Comparison of ENCODE assay signal across 1 cellular context in genomic region chr10:20958764-20959163, GRCh38.
TF ChIP-seq lines count a peak whose summit lies in the region.

No MANE protein-coding gene starts in this region.

TF ChIP-seq in HEK293, 187 proteins besides CTCF, POLR2A, EP300 and RAD21 (continued from another document):
- TF ChIP-seq ZNF645 (tag by site-specific recombination; IDR thresholded peaks at IDR 0.05), result no peak
- no peak for TF ChIP-seq ZNF768 (tag by site-specific recombination; IDR thresholded peaks at IDR 0.05)
- TF ChIP-seq ZSCAN16 (tag by site-specific recombination; IDR thresholded peaks at IDR 0.05), result no peak
- no peak for TF ChIP-seq BCL11B (tag by site-specific recombination; IDR thresholded peaks at IDR 0.05; ENCODE audit: low read depth)
- TF ChIP-seq, protein P1, sequence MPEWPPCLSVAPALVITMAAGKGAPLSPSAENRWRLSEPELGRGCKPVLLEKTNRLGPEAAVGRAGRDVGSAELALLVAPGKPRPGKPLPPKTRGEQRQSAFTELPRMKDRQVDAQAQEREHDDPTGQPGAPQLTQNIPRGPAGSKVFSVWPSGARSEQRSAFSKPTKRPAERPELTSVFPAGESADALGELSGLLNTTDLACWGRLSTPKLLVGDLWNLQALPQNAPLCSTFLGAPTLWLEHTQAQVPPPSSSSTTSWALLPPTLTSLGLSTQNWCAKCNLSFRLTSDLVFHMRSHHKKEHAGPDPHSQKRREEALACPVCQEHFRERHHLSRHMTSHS (tag by site-specific recombination; IDR thresholded peaks at IDR 0.05), result no peak
- TF ChIP-seq, protein P2, sequence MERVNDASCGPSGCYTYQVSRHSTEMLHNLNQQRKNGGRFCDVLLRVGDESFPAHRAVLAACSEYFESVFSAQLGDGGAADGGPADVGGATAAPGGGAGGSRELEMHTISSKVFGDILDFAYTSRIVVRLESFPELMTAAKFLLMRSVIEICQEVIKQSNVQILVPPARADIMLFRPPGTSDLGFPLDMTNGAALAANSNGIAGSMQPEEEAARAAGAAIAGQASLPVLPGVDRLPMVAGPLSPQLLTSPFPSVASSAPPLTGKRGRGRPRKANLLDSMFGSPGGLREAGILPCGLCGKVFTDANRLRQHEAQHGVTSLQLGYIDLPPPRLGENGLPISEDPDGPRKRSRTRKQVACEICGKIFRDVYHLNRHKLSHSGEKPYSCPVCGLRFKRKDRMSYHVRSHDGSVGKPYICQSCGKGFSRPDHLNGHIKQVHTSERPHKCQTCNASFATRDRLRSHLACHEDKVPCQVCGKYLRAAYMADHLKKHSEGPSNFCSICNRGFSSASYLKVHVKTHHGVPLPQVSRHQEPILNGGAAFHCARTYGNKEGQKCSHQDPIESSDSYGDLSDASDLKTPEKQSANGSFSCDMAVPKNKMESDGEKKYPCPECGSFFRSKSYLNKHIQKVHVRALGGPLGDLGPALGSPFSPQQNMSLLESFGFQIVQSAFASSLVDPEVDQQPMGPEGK (tag by site-specific recombination; IDR thresholded peaks at IDR 0.05), result no peak
- TF ChIP-seq ZNF423 (tag by site-specific recombination; IDR thresholded peaks at IDR 0.05), result no peak
- no peak for TF ChIP-seq ZNF311 (tag by site-specific recombination; IDR thresholded peaks at IDR 0.05; ENCODE audit: borderline replicate concordance)
- no peak for TF ChIP-seq ZFP41 (tag by site-specific recombination; IDR thresholded peaks at IDR 0.05; ENCODE audit: borderline replicate concordance)
- TF ChIP-seq ZNF596 (tag by site-specific recombination; IDR thresholded peaks at IDR 0.05), result no peak
- peak; percentile 88 for TF ChIP-seq OSR2 (tag by site-specific recombination; IDR thresholded peaks at IDR 0.05)
- TF ChIP-seq RBAK (tag by site-specific recombination; IDR thresholded peaks at IDR 0.05), result no peak
- TF ChIP-seq ZNF214 (tag by site-specific recombination; IDR thresholded peaks at IDR 0.05; ENCODE audit: borderline replicate concordance), result no peak
- no peak for TF ChIP-seq ZBTB7A (tag by site-specific recombination; IDR thresholded peaks at IDR 0.05; ENCODE audit: low read depth)
- no peak for TF ChIP-seq ZNF155 (tag by site-specific recombination; IDR thresholded peaks at IDR 0.05)
- no peak for TF ChIP-seq ZFP69B (tag by site-specific recombination; IDR thresholded peaks at IDR 0.05)
- TF ChIP-seq ZBTB21 (tag by site-specific recombination; IDR thresholded peaks at IDR 0.05), result no peak
- no peak for TF ChIP-seq ZNF302 (tag by site-specific recombination; IDR thresholded peaks at IDR 0.05; ENCODE audit: low read depth)
- no peak for TF ChIP-seq SALL2 (tag by site-specific recombination; IDR thresholded peaks at IDR 0.05; ENCODE audit: borderline replicate concordance)
- TF ChIP-seq KLF7 (tag by site-specific recombination; IDR thresholded peaks at IDR 0.05; ENCODE audit: borderline replicate concordance), result no peak
- TF ChIP-seq ZBTB17 (tag by site-specific recombination; IDR thresholded peaks at IDR 0.05), result peak; percentile 88
- TF ChIP-seq ZNF449 (tag by site-specific recombination; IDR thresholded peaks at IDR 0.05), result no peak
- TF ChIP-seq ZNF18 (tag by site-specific recombination; IDR thresholded peaks at IDR 0.05), result peak; percentile 69
- TF ChIP-seq ZNF202 (tag by site-specific recombination; IDR thresholded peaks at IDR 0.05; ENCODE audit: borderline replicate concordance), result no peak
- no peak for TF ChIP-seq KLF16 (tag by site-specific recombination; IDR thresholded peaks at IDR 0.05)
- no peak for TF ChIP-seq ZNF792 (tag by site-specific recombination; IDR thresholded peaks at IDR 0.05)
- no peak for TF ChIP-seq ZNF664 (tag by site-specific recombination; IDR thresholded peaks at IDR 0.05)
- no peak for TF ChIP-seq ZNF529 (tag by site-specific recombination; IDR thresholded peaks at IDR 0.05; ENCODE audit: insufficient replicate concordance)
